In genomic region chr1:169146536-169147214, GRCh38 we compare ENCODE assay signal across 16 cellular contexts.
"Had no signal": no experiment of that assay in that cellular context is flagged by ENCODE, and none has a peak within 500 bp of the region (broad histone marks: within the 10 kb centered on the region; RNA-seq: fewer than 3 reads in every experiment).

No MANE protein-coding gene starts in this region.

- H3K4me1 ChIP-seq: gastroesophageal sphincter, heart left ventricle, vagina had no signal

- H3K27me3 Mint-ChIP-seq: activated CD4-positive, alpha-beta T cell treated with anti-CD3 and anti-CD28 coated beads for 36 hours; activated naive CD8-positive, alpha-beta T cell had no signal

- H3K4me1 Mint-ChIP-seq: activated CD4-positive, alpha-beta T cell treated with anti-CD3 and anti-CD28 coated beads for 36 hours; natural killer cell had no signal

- H3K27me3 ChIP-seq: gastroesophageal sphincter, heart left ventricle, vagina had no signal

- H3K36me3 Mint-ChIP-seq: natural killer cell had no signal

- H3K27ac Mint-ChIP-seq: activated CD4-positive, alpha-beta T cell treated with anti-CD3 and anti-CD28 coated beads for 36 hours; activated naive CD8-positive, alpha-beta T cell; activated T-helper 1 cell treated with anti-CD3 and anti-CD28 coated beads, Interleukin-12 subunit alpha, Interleukin-12 subunit beta, Interleukin-2, Interleukin-4 antibody, amounts not matched to agents 30 ng/mL and 10 ng/mL and 1 ng/mL, durations not matched to agents 14 hours and 24 hours and 36 hours; natural killer cell had no signal

- H3K4me3 ChIP-seq: gastroesophageal sphincter, heart left ventricle, vagina had no signal

- H3K27ac ChIP-seq: gastroesophageal sphincter, heart left ventricle, vagina had no signal

- ATAC-seq: activated CD4-positive, alpha-beta T cell treated with anti-CD3 and anti-CD28 coated beads for 36 hours; esophagus mucosa; gastroesophageal sphincter; heart left ventricle; natural killer cell; stimulated activated naive CD8-positive, alpha-beta T cell treated with anti-CD3 and anti-CD28 coated beads, Interleukin-15, Interleukin-2, amounts not matched to agents 100 U/mL and 50 U/mL, for 24 hours had no signal

- H3K9me3 Mint-ChIP-seq: activated T-helper 1 cell treated with anti-CD3 and anti-CD28 coated beads, Interleukin-12 subunit alpha, Interleukin-12 subunit beta, Interleukin-2, Interleukin-4 antibody, amounts not matched to agents 30 ng/mL and 10 ng/mL and 1 ng/mL, durations not matched to agents 14 hours and 24 hours and 36 hours; natural killer cell had no signal

- H3K4me3 Mint-ChIP-seq: activated CD4-positive, alpha-beta T cell treated with anti-CD3 and anti-CD28 coated beads for 36 hours; activated naive CD8-positive, alpha-beta T cell; activated T-helper 1 cell treated with anti-CD3 and anti-CD28 coated beads, Interleukin-12 subunit alpha, Interleukin-12 subunit beta, Interleukin-2, Interleukin-4 antibody, amounts not matched to agents 30 ng/mL and 10 ng/mL and 1 ng/mL, durations not matched to agents 14 hours and 24 hours and 36 hours; natural killer cell had no signal

- DNase-seq: activated CD4-positive, alpha-beta T cell treated with anti-CD3 and anti-CD28 coated beads for 36 hours; activated CD4-positive, alpha-beta T cell treated with anti-CD3 and anti-CD28 coated beads, Interleukin-2, amount 50 U/mL, for 48 hours; activated gamma-delta T cell treated with Interleukin-2 at 50 U/mL for 16 hours; activated T-cell treated with anti-CD3 and anti-CD28 coated beads for 4 hours; effector CD4-positive, alpha-beta T cell; heart left ventricle; natural killer cell; nucleus accumbens; stimulated activated naive CD8-positive, alpha-beta T cell treated with anti-CD3 and anti-CD28 coated beads, Interleukin-15, Interleukin-2, amounts not matched to agents 100 U/mL and 50 U/mL, for 24 hours; trophoblast cell had no signal

- FAIRE-seq: TTC549 had no signal

- H3K36me3 ChIP-seq: gastroesophageal sphincter, heart left ventricle, vagina had no signal

- H3K9me3 ChIP-seq: gastroesophageal sphincter, heart left ventricle, vagina had no signal
